1 cellular context compared by ENCODE assay signal in genomic region chr11:18312663-18313420, GRCh38.
TF ChIP-seq lines count a peak whose summit lies in the region.

No MANE protein-coding gene starts in this region.

TF ChIP-seq in K562, 482 proteins besides CTCF, POLR2A, EP300 and RAD21:
- TF ChIP-seq SMAD1 (IDR thresholded peaks at IDR 0.05; ENCODE audit: low read depth, low read length, partially characterized antibody) (no peak), MYBL2 (IDR thresholded peaks at IDR 0.05; ENCODE audit: low read depth) (no peak), MYBL2 (CRISPR knock-in tag; IDR thresholded peaks at IDR 0.05; ENCODE audit: borderline replicate concordance) (no peak), RCOR1 (IDR thresholded peaks at IDR 0.05; ENCODE audit: borderline replicate concordance in 1 of 2, low read depth in 2 of 2, low read length in 2 of 2) (no peak), SMARCE1 (IDR thresholded peaks at IDR 0.05) (no peak), NFATC3 (IDR thresholded peaks at IDR 0.05) (no peak), ZNF518B (CRISPR knock-in tag; IDR thresholded peaks at IDR 0.05) (no peak)
